ENCODE assay signal across 18 cellular contexts in the genomic region with DNA sequence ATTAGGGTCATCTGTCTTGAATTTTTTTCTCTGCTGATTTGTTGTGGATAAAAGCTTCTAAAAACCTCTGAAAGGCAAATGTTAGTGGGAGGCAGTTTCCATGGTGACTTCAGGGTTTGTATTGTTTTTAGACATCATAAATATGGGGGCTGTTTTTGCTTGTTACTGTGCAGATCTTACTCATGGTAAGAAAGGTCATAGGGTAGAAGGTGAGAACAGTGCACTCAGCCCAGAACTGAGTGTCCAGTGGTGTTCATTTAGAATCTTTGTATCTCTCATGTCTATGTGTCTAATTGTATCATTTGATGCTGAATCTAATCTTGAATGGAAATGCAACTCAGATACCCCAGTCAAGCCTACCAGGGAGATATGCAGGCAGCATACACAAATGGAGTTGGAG.
"Had no signal": no experiment of that assay in that cellular context is flagged by ENCODE, and none has a peak within 500 bp of the region (broad histone marks: within the 10 kb centered on the region; RNA-seq: fewer than 3 reads in every experiment).

No MANE protein-coding gene starts in this region.

- H3K9me3 ChIP-seq: heart left ventricle, neutrophil, psoas muscle, right lobe of liver, thoracic aorta had no signal

- H3K4me3 Mint-ChIP-seq: naive thymus-derived CD4-positive, alpha-beta T cell; nephron progenitor cell; stimulated activated memory B cell treated with anti-CD40 and anti-IgM and Interleukin-4, amounts not matched to agents 10 μg/mL and 1 μg/mL and 100 μg/mL, for 72 hours had no signal

- H3K27ac ChIP-seq: heart left ventricle, neutrophil, psoas muscle, right lobe of liver, stomach, thoracic aorta had no signal

- H3K9me3 Mint-ChIP-seq: stimulated activated memory B cell treated with anti-CD40 and anti-IgM and Interleukin-4, amounts not matched to agents 10 μg/mL and 1 μg/mL and 100 μg/mL, for 72 hours had no signal

- DNase-seq: dermis blood vessel endothelial cell; heart left ventricle; hippocampal formation; left colon; mammary epithelial cell; naive thymus-derived CD4-positive, alpha-beta T cell; nephron progenitor cell; psoas muscle; retina; right lobe of liver; stimulated activated CD4-positive, alpha-beta T cell treated with anti-CD3 and anti-CD28 coated beads, Interleukin-4, amount 100 ng/mL, for 1 hour; stimulated activated CD8-positive, alpha-beta memory T cell treated with anti-CD3 and anti-CD28 coated beads, Interleukin-4, amount 100 ng/mL, for 48 hours; stomach; substantia nigra; trophoblast cell had no signal

- H3K4me1 ChIP-seq: heart left ventricle, psoas muscle, right lobe of liver, stomach had no signal

- H3K27me3 ChIP-seq: neutrophil, stomach had no signal

- H3K36me3 Mint-ChIP-seq: stimulated activated memory B cell treated with anti-CD40 and anti-IgM and Interleukin-4, amounts not matched to agents 10 μg/mL and 1 μg/mL and 100 μg/mL, for 72 hours had no signal

- H3K27ac Mint-ChIP-seq: naive thymus-derived CD4-positive, alpha-beta T cell; nephron progenitor cell; stimulated activated memory B cell treated with anti-CD40 and anti-IgM and Interleukin-4, amounts not matched to agents 10 μg/mL and 1 μg/mL and 100 μg/mL, for 72 hours had no signal

- ATAC-seq: heart left ventricle; left colon; naive thymus-derived CD4-positive, alpha-beta T cell; psoas muscle; right lobe of liver; stimulated activated memory B cell treated with anti-CD40 and anti-IgM and Interleukin-4, amounts not matched to agents 10 μg/mL and 1 μg/mL and 100 μg/mL, for 72 hours had no signal

- H3K27me3 Mint-ChIP-seq: naive thymus-derived CD4-positive, alpha-beta T cell; stimulated activated memory B cell treated with anti-CD40 and anti-IgM and Interleukin-4, amounts not matched to agents 10 μg/mL and 1 μg/mL and 100 μg/mL, for 72 hours had no signal

- H3K36me3 ChIP-seq: heart left ventricle, neutrophil, right lobe of liver, stomach, thoracic aorta had no signal

- H3K4me3 ChIP-seq: heart left ventricle, psoas muscle, right lobe of liver, stomach, thoracic aorta had no signal

- H3K4me1 Mint-ChIP-seq: naive thymus-derived CD4-positive, alpha-beta T cell; nephron progenitor cell; stimulated activated memory B cell treated with anti-CD40 and anti-IgM and Interleukin-4, amounts not matched to agents 10 μg/mL and 1 μg/mL and 100 μg/mL, for 72 hours had no signal
